10 cellular contexts compared by ENCODE assay signal in genomic region chr16:30482366-30482765, GRCh38. TPM values are rescaled to one million over a fixed set of nuclear protein-coding genes. Genes with fewer than 3 reads are reported as not detected.
DNase-seq lines count a peak whose midpoint lies in the region; ATAC-seq and TF ChIP-seq lines count a peak whose summit lies in the region.
"Had no signal": no experiment of that assay in that cellular context is flagged by ENCODE, and none has a peak within 500 bp of the region (broad histone marks: within the 10 kb centered on the region; RNA-seq: fewer than 3 reads in every experiment).

No MANE protein-coding gene starts in this region.

- H3K4me3 ChIP-seq in retinal pigment epithelial cell (ENCODE audit: low read length): no peak overlapping the region

- DNase-seq in activated CD4-positive, alpha-beta T cell treated with anti-CD3 and anti-CD28 coated beads for 36 hours: no peak
- no peak for DNase-seq in activated CD4-positive, alpha-beta T cell treated with anti-CD3 and anti-CD28 coated beads for 4 hours
- no peak for DNase-seq in activated T-helper 1 cell treated with anti-CD3 and anti-CD28 coated beads, Interleukin-12 subunit alpha, Interleukin-12 subunit beta, Interleukin-2, Interleukin-4 antibody, amounts not matched to agents 30 ng/mL and 10 ng/mL and 1 ng/mL, durations not matched to agents 14 hours and 24 hours and 36 hours (ENCODE audit: low spot score)
- DNase-seq in retinal pigment epithelial cell (ENCODE audit: low read depth) (no peak), DMS 273 treated with DMSO at 0.1 percent for 48 hours (lab: John Stamatoyannopoulos, UW) (no peak), cerebellar nuclear complex (lab: John Stamatoyannopoulos, UW) (no peak)
- DNase-seq: ACHN, NCI-H526 had no signal

- no peaks in the 10 kb centered on the region for H3K9me3 Mint-ChIP-seq in activated CD4-positive, alpha-beta T cell treated with anti-CD3 and anti-CD28 coated beads for 36 hours (ENCODE audit: low read depth)
- H3K9me3 Mint-ChIP-seq in activated T-helper 1 cell treated with anti-CD3 and anti-CD28 coated beads, Interleukin-12 subunit alpha, Interleukin-12 subunit beta, Interleukin-2, Interleukin-4 antibody, amounts not matched to agents 30 ng/mL and 10 ng/mL and 1 ng/mL, durations not matched to agents 14 hours and 24 hours and 36 hours: no peaks in the 10 kb centered on the region

- peak; percentile 27 for TF ChIP-seq CTCF in retinal pigment epithelial cell (conservative IDR thresholded peaks at IDR 0.05; ENCODE audit: low read depth, low read length)

- peak; percentile 57 for ATAC-seq in activated CD4-positive, alpha-beta T cell treated with anti-CD3 and anti-CD28 coated beads for 36 hours

- H3K36me3 Mint-ChIP-seq in activated CD4-positive, alpha-beta T cell treated with anti-CD3 and anti-CD28 coated beads for 36 hours (ENCODE audit: low read depth): peaks cover 69% of the 10 kb centered on the region
- H3K36me3 Mint-ChIP-seq in activated T-helper 1 cell treated with anti-CD3 and anti-CD28 coated beads, Interleukin-12 subunit alpha, Interleukin-12 subunit beta, Interleukin-2, Interleukin-4 antibody, amounts not matched to agents 30 ng/mL and 10 ng/mL and 1 ng/mL, durations not matched to agents 14 hours and 24 hours and 36 hours (ENCODE audit: low read depth): peaks cover 61% of the 10 kb centered on the region

- intact Hi-C loops in activated CD4-positive, alpha-beta T cell treated with anti-CD3 and anti-CD28 coated beads for 36 hours (cut with DNase I, micrococcal nuclease): no loop called here
- intact Hi-C loops in activated T-helper 1 cell treated with anti-CD3 and anti-CD28 coated beads, Interleukin-12 subunit alpha, Interleukin-12 subunit beta, Interleukin-2, Interleukin-4 antibody, amounts not matched to agents 30 ng/mL and 10 ng/mL and 1 ng/mL, durations not matched to agents 14 hours and 24 hours and 36 hours (cut with micrococcal nuclease): no loop called here

- CTCF ChIA-PET in activated CD4-positive, alpha-beta T cell treated with anti-CD3 and anti-CD28 coated beads for 36 hours (lab: Charles Lee): interaction anchor here (1.1 to 1.5 kb wide), 4 partner anchors 23 to 136 kb away, joined by 3 to 12 read pairs (median 4); no protein-coding TSS in a partner anchor

- POLR2A ChIA-PET in activated CD4-positive, alpha-beta T cell treated with anti-CD3 and anti-CD28 coated beads for 36 hours (lab: Charles Lee): no interaction called here

- peak overlapping the region; percentile 35 for H3K27ac Mint-ChIP-seq in activated CD4-positive, alpha-beta T cell treated with anti-CD3 and anti-CD28 coated beads for 36 hours
- H3K27ac Mint-ChIP-seq in activated T-helper 1 cell treated with anti-CD3 and anti-CD28 coated beads, Interleukin-12 subunit alpha, Interleukin-12 subunit beta, Interleukin-2, Interleukin-4 antibody, amounts not matched to agents 30 ng/mL and 10 ng/mL and 1 ng/mL, durations not matched to agents 14 hours and 24 hours and 36 hours: peak overlapping the region; percentile 33

- peaks cover 41% of the 10 kb centered on the region for H3K4me1 Mint-ChIP-seq in activated CD4-positive, alpha-beta T cell treated with anti-CD3 and anti-CD28 coated beads for 36 hours
- peaks cover 58% of the 10 kb centered on the region for H3K4me1 Mint-ChIP-seq in activated T-helper 1 cell treated with anti-CD3 and anti-CD28 coated beads, Interleukin-12 subunit alpha, Interleukin-12 subunit beta, Interleukin-2, Interleukin-4 antibody, amounts not matched to agents 30 ng/mL and 10 ng/mL and 1 ng/mL, durations not matched to agents 14 hours and 24 hours and 36 hours (ENCODE audit: low read depth)

- no peaks in the 10 kb centered on the region for H3K27me3 Mint-ChIP-seq in activated CD4-positive, alpha-beta T cell treated with anti-CD3 and anti-CD28 coated beads for 36 hours
- no peaks in the 10 kb centered on the region for H3K27me3 Mint-ChIP-seq in activated T-helper 1 cell treated with anti-CD3 and anti-CD28 coated beads, Interleukin-12 subunit alpha, Interleukin-12 subunit beta, Interleukin-2, Interleukin-4 antibody, amounts not matched to agents 30 ng/mL and 10 ng/mL and 1 ng/mL, durations not matched to agents 14 hours and 24 hours and 36 hours (ENCODE audit: insufficient read depth)

- no peak overlapping the region for H3K4me3 Mint-ChIP-seq in activated CD4-positive, alpha-beta T cell treated with anti-CD3 and anti-CD28 coated beads for 36 hours
- H3K4me3 Mint-ChIP-seq in activated T-helper 1 cell treated with anti-CD3 and anti-CD28 coated beads, Interleukin-12 subunit alpha, Interleukin-12 subunit beta, Interleukin-2, Interleukin-4 antibody, amounts not matched to agents 30 ng/mL and 10 ng/mL and 1 ng/mL, durations not matched to agents 14 hours and 24 hours and 36 hours: peak overlapping the region; percentile 13

RNA-seq across cellular contexts. Expression of gene ITGAL, which starts 9.8 kb away (rescaled TPM):
- 100 to 1,000 TPM; 210 to 222 TPM for total RNA-seq in activated CD4-positive, alpha-beta T cell treated with anti-CD3 and anti-CD28 coated beads for 36 hours
- total RNA-seq in activated T-helper 1 cell treated with anti-CD3 and anti-CD28 coated beads, Interleukin-12 subunit alpha, Interleukin-12 subunit beta, Interleukin-2, Interleukin-4 antibody, amounts not matched to agents 30 ng/mL and 10 ng/mL and 1 ng/mL, durations not matched to agents 14 hours and 24 hours and 36 hours: 259 and 287 TPM in 2 replicates
- total RNA-seq: dermis microvascular lymphatic vessel endothelial cell, renal cortical epithelial cell had no signal

RNA-seq across cellular contexts. Expression of gene SEPHS2, which starts 36.7 kb away (rescaled TPM):
- total RNA-seq in activated CD4-positive, alpha-beta T cell treated with anti-CD3 and anti-CD28 coated beads for 36 hours: 10 to 100 TPM; 37.8 to 56.0 TPM
- total RNA-seq in activated T-helper 1 cell treated with anti-CD3 and anti-CD28 coated beads, Interleukin-12 subunit alpha, Interleukin-12 subunit beta, Interleukin-2, Interleukin-4 antibody, amounts not matched to agents 30 ng/mL and 10 ng/mL and 1 ng/mL, durations not matched to agents 14 hours and 24 hours and 36 hours: 83.4 and 87.2 TPM in 2 replicates

RNA-seq across cellular contexts. Expression of gene ZNF768, which starts 44.0 kb away (rescaled TPM):
- 10 to 100 TPM in 1 of 2 experiments, 1 to 10 TPM in 1; 8.9 to 11.1 TPM for total RNA-seq in activated CD4-positive, alpha-beta T cell treated with anti-CD3 and anti-CD28 coated beads for 36 hours
- 13.7 and 14.6 TPM in 2 replicates for total RNA-seq in activated T-helper 1 cell treated with anti-CD3 and anti-CD28 coated beads, Interleukin-12 subunit alpha, Interleukin-12 subunit beta, Interleukin-2, Interleukin-4 antibody, amounts not matched to agents 30 ng/mL and 10 ng/mL and 1 ng/mL, durations not matched to agents 14 hours and 24 hours and 36 hours

RNA-seq across cellular contexts. Expression of gene ZNF747, which starts 52.3 kb away (rescaled TPM):
- 1 to 10 TPM; 6.3 to 8.0 TPM for total RNA-seq in activated CD4-positive, alpha-beta T cell treated with anti-CD3 and anti-CD28 coated beads for 36 hours
- 13.8 and 15.8 TPM in 2 replicates for total RNA-seq in activated T-helper 1 cell treated with anti-CD3 and anti-CD28 coated beads, Interleukin-12 subunit alpha, Interleukin-12 subunit beta, Interleukin-2, Interleukin-4 antibody, amounts not matched to agents 30 ng/mL and 10 ng/mL and 1 ng/mL, durations not matched to agents 14 hours and 24 hours and 36 hours

RNA-seq across cellular contexts. Expression of gene DCTPP1, which starts 52.5 kb away (rescaled TPM):
- 100 to 1,000 TPM in 1 of 2 experiments, 10 to 100 TPM in 1; 89.3 to 102 TPM for total RNA-seq in activated CD4-positive, alpha-beta T cell treated with anti-CD3 and anti-CD28 coated beads for 36 hours
- total RNA-seq in activated T-helper 1 cell treated with anti-CD3 and anti-CD28 coated beads, Interleukin-12 subunit alpha, Interleukin-12 subunit beta, Interleukin-2, Interleukin-4 antibody, amounts not matched to agents 30 ng/mL and 10 ng/mL and 1 ng/mL, durations not matched to agents 14 hours and 24 hours and 36 hours: 173 and 178 TPM in 2 replicates
